In the genomic region with DNA sequence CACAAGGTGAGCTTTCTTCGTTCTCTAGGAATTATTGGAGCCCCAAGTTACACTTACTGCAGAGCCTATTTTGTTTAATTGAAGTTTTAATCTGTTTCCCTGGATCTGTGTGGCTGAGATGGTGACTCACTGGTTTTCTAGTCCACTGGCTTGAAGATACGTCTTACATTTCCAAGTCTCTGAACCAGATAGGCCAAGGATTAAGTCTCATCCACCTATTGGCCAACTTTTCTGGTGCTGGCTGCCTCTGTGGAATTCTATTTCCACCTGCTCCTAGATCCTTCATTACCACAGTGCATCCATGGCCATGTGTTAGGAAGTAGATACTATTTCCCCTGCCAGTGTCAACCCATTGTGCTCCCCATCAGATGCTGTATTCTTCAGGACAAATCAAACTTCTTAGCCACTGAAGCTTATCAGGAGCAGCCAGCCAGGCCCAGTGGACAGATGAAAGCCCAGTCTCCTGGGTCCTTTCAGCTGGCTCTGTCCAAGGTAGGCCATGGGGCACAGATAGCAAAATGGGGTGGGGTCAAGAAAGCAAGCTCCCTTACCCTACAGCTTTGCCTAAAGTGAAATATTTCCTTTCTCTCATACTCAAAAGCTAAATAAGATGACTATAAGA, we compare ENCODE assay signal across 35 cellular contexts.
DNase-seq lines count a peak whose midpoint lies in the region; ATAC-seq and TF ChIP-seq lines count a peak whose summit lies in the region.
"Had no signal": no experiment of that assay in that cellular context is flagged by ENCODE, and none has a peak within 500 bp of the region (broad histone marks: within the 10 kb centered on the region; RNA-seq: fewer than 3 reads in every experiment).

No MANE protein-coding gene starts in this region.

- H4K20me1 ChIP-seq in SK-N-SH (ENCODE audit: insufficient read depth): no peaks in the 10 kb centered on the region

- no peaks in the 10 kb centered on the region for H3K79me2 ChIP-seq in SK-N-SH (ENCODE audit: insufficient read depth)

- H3F3A ChIP-seq in SK-N-SH (replicated peaks; ENCODE audit: insufficient read depth): peaks cover 9% of the 10 kb centered on the region

- CTCF ChIA-PET in SK-N-SH (lab: Yijun Ruan, JAX): interaction anchor here (0.5 to 1.5 kb wide), 3 partner anchors 444 to 790 kb away, joined by 3 to 5 read pairs (median 3); no protein-coding TSS in a partner anchor

- no peaks in the 10 kb centered on the region for H3K36me3 Mint-ChIP-seq in activated naive CD8-positive, alpha-beta T cell treated with anti-CD3 and anti-CD28 coated beads for 36 hours
- H3K36me3 Mint-ChIP-seq: CD14-positive monocyte; natural killer cell; stimulated activated memory B cell treated with anti-CD40 and anti-IgM and Interleukin-4, amounts not matched to agents 10 μg/mL and 1 μg/mL and 100 μg/mL, for 72 hours had no signal

- H3K9me3 Mint-ChIP-seq in activated naive CD8-positive, alpha-beta T cell treated with anti-CD3 and anti-CD28 coated beads for 36 hours: no peaks in the 10 kb centered on the region

- H3K4me1 Mint-ChIP-seq in activated naive CD8-positive, alpha-beta T cell treated with anti-CD3 and anti-CD28 coated beads for 36 hours: no peaks in the 10 kb centered on the region
- H3K4me1 Mint-ChIP-seq: activated T-helper 17 cell treated with anti-CD3 and anti-CD28 coated beads, Interleukin-2, amount 50 U/mL, for 72 hours; CD14-positive monocyte had no signal

- no peak for TF ChIP-seq EP300 in SK-N-SH (IDR thresholded peaks at IDR 0.05; ENCODE audit: borderline replicate concordance in 1 of 2, low read depth in 1 of 2, low read length in 1 of 2)

- H2AFZ ChIP-seq in SK-N-SH (ENCODE audit: low read depth): no peak overlapping the region

- H3K27ac Mint-ChIP-seq in activated naive CD8-positive, alpha-beta T cell treated with anti-CD3 and anti-CD28 coated beads for 36 hours: no peak overlapping the region
- H3K27ac Mint-ChIP-seq: activated CD8-positive, alpha-beta T cell treated with anti-CD3 and anti-CD28 coated beads, Interleukin-2, amount 10 ng/mL, durations not matched to agents 7 days and 5 days; activated T-helper 17 cell treated with anti-CD3 and anti-CD28 coated beads, Interleukin-2, amount 50 U/mL, for 72 hours; CD14-positive monocyte; H9; natural killer cell; stimulated activated memory B cell treated with anti-CD40 and anti-IgM and Interleukin-4, amounts not matched to agents 10 μg/mL and 1 μg/mL and 100 μg/mL, for 72 hours had no signal

- no peak overlapping the region for H3K4me2 ChIP-seq in SK-N-SH

- H3K27me3 ChIP-seq in SK-N-SH (ENCODE audit: insufficient read depth) (no peaks in the 10 kb centered on the region), kidney epithelial cell (ENCODE audit: control insufficient read depth, insufficient read depth, low read length) (no peaks in the 10 kb centered on the region)
- H3K27me3 ChIP-seq: cardiac muscle cell, colonic mucosa, heart right ventricle, transverse colon had no signal

- H3K4me3 Mint-ChIP-seq in activated naive CD8-positive, alpha-beta T cell treated with anti-CD3 and anti-CD28 coated beads for 36 hours: no peak overlapping the region
- H3K4me3 Mint-ChIP-seq: activated CD8-positive, alpha-beta T cell treated with anti-CD3 and anti-CD28 coated beads, Interleukin-2, amount 10 ng/mL, durations not matched to agents 7 days and 5 days; activated T-helper 17 cell treated with anti-CD3 and anti-CD28 coated beads, Interleukin-2, amount 50 U/mL, for 72 hours; CD14-positive monocyte; H9; natural killer cell; stimulated activated memory B cell treated with anti-CD40 and anti-IgM and Interleukin-4, amounts not matched to agents 10 μg/mL and 1 μg/mL and 100 μg/mL, for 72 hours had no signal

- WGBS in SK-N-SH (ENCODE audit: low lambda C conversion rate): 85% methylated on average over 2 of the region's 2 CpGs

- no peak overlapping the region for H3K27ac ChIP-seq in SK-N-SH (ENCODE audit: low read depth in 2 of 2, low read length in 1 of 2)
- H3K27ac ChIP-seq: 22Rv1, cardiac muscle cell, colonic mucosa, epithelial cell of prostate, heart right ventricle, lower lobe of right lung, psoas muscle, transverse colon had no signal

- no peak overlapping the region for H3K4me3 ChIP-seq in SK-N-SH (ENCODE audit: low read depth in 2 of 2, low read length in 1 of 2)
- no peak overlapping the region for H3K4me3 ChIP-seq in kidney epithelial cell (ENCODE audit: low read depth, low read length)
- H3K4me3 ChIP-seq: cardiac muscle cell, colonic mucosa, heart right ventricle, lower lobe of right lung, psoas muscle, transverse colon had no signal

- POLR2A ChIA-PET in SK-N-SH (lab: Yijun Ruan, JAX): no interaction called here

- no peak overlapping the region for H3K9ac ChIP-seq in SK-N-SH

- no peak for ATAC-seq in SK-N-SH treated with all-trans-retinoic acid at 6 μM for 48 hours
- ATAC-seq in GM19328 (IDR thresholded peaks at IDR 0.05; ENCODE audit: unreplicated experiment): no peak
- ATAC-seq: activated CD8-positive, alpha-beta T cell treated with anti-CD3 and anti-CD28 coated beads, Interleukin-2, amount 10 ng/mL, durations not matched to agents 7 days and 5 days; activated T-helper 17 cell treated with anti-CD3 and anti-CD28 coated beads, Interleukin-2, amount 50 U/mL, for 72 hours; heart right ventricle; lower lobe of right lung; natural killer cell; PC-3; Right ventricle myocardium inferior; stimulated activated memory B cell treated with anti-CD40 and anti-IgM and Interleukin-4, amounts not matched to agents 10 μg/mL and 1 μg/mL and 100 μg/mL, for 72 hours had no signal

- H3K27me3 Mint-ChIP-seq in activated naive CD8-positive, alpha-beta T cell treated with anti-CD3 and anti-CD28 coated beads for 36 hours: peaks cover 21% of the 10 kb centered on the region
- H3K27me3 Mint-ChIP-seq: stimulated activated memory B cell treated with anti-CD40 and anti-IgM and Interleukin-4, amounts not matched to agents 10 μg/mL and 1 μg/mL and 100 μg/mL, for 72 hours had no signal

- no peaks in the 10 kb centered on the region for H3K9me2 ChIP-seq in SK-N-SH

- no peaks in the 10 kb centered on the region for H3K9me3 ChIP-seq in SK-N-SH
- H3K9me3 ChIP-seq: colonic mucosa, lower lobe of right lung, transverse colon had no signal

- no peak for TF ChIP-seq RAD21 in SK-N-SH (IDR thresholded peaks at IDR 0.05; ENCODE audit: low read length)

- H3K36me3 ChIP-seq in SK-N-SH (replicated peaks in 1 of 2; ENCODE audit: control insufficient read depth in 1 of 2, insufficient read depth in 2 of 2, low read length in 1 of 2): no peaks in the 10 kb centered on the region
- H3K36me3 ChIP-seq in kidney epithelial cell (ENCODE audit: control insufficient read depth, insufficient read depth, low read length): no peaks in the 10 kb centered on the region
- H3K36me3 ChIP-seq: cardiac muscle cell, colonic mucosa, heart right ventricle, lower lobe of right lung, transverse colon had no signal

- DNase-seq in SK-N-SH (no peak), astrocyte of the hippocampus (ENCODE audit: low read depth, low spot score) (peak; percentile 33), kidney epithelial cell (ENCODE audit: low read depth) (peak; percentile 32), NCI-H82 treated with DMSO at 0.1 percent for 48 hours (lab: John Stamatoyannopoulos, UW; ENCODE audit: unreplicated experiment) (no peak), SW480 (ENCODE audit: low spot score) (no peak)
- no peak for DNase-seq in activated naive CD8-positive, alpha-beta T cell treated with anti-CD3 and anti-CD28 coated beads for 36 hours
- DNase-seq: activated CD8-positive, alpha-beta T cell treated with anti-CD3 and anti-CD28 coated beads, Interleukin-2, amount 10 ng/mL, durations not matched to agents 7 days and 5 days; activated naive CD4-positive, alpha-beta T cell treated with anti-CD3 and anti-CD28 coated beads, Interleukin-2, amount 50 U/mL, for 16 hours; colonic mucosa; DMS79 treated with DMSO at 0.1 percent for 48 hours; effector CD8-positive, alpha-beta T cell; H9; heart right ventricle; KG1; kidney; lower lobe of right lung; natural killer cell; NCI-H1417; NCI-H2029 treated with DMSO at 0.1 percent for 48 hours; NCI-H526; NK-92 treated with Interleukin-12 subunit alpha and Interleukin-12 subunit beta, amount 100 ng/mL, for 24 hours; occipital lobe; PC-3; psoas muscle; T-helper 2 cell; transverse colon had no signal

- H3K4me1 ChIP-seq in SK-N-SH (ENCODE audit: control insufficient read depth in 1 of 2, insufficient read depth in 2 of 2, low read depth in 1 of 2, low read length in 1 of 2): no peaks in the 10 kb centered on the region; a peak in 1 of 4 replicates
- H3K4me1 ChIP-seq: colonic mucosa, psoas muscle, transverse colon had no signal

- TF ChIP-seq CTCF in SK-N-SH (IDR thresholded peaks at IDR 0.05): no peak
- no peak for TF ChIP-seq CTCF in kidney epithelial cell (IDR thresholded peaks at IDR 0.05; ENCODE audit: insufficient read depth, low read length, poor library complexity, severe bottlenecking)

TF ChIP-seq in SK-N-SH, 30 proteins besides CTCF, POLR2A, EP300 and RAD21 (continues in another document):
- TF ChIP-seq EZH2phosphoT487 (IDR thresholded peaks at IDR 0.05; ENCODE audit: borderline replicate concordance, low read depth): no peak

TF ChIP-seq in SK-N-SH treated with all-trans-retinoic acid at 6 μM for 48 hours, 23 proteins besides CTCF, POLR2A, EP300 and RAD21 (continues in another document):
- TF ChIP-seq PATZ1 (CRISPR knock-in tag; IDR thresholded peaks at IDR 0.05; ENCODE audit: borderline replicate concordance): no peak
- TF ChIP-seq ZNF8 (CRISPR knock-in tag; IDR thresholded peaks at IDR 0.05): no peak
- TF ChIP-seq GLIS3 (CRISPR knock-in tag; IDR thresholded peaks at IDR 0.05): no peak
- no peak for TF ChIP-seq BACH2 (CRISPR knock-in tag; IDR thresholded peaks at IDR 0.05; ENCODE audit: borderline replicate concordance)

Comparison
In these comparisons a context has a peak if more than half of its experiments do, and no peak if none do; other contexts are left out.
1. DNase-seq: peak in astrocyte of the hippocampus (single experiment) and kidney epithelial cell (single experiment); none in SK-N-SH (single experiment), NCI-H82 treated with DMSO at 0.1 percent for 48 hours (single experiment), activated naive CD8-positive, alpha-beta T cell treated with anti-CD3 and anti-CD28 coated beads for 36 hours (single experiment) and SW480 (single experiment).